In genomic region chr10:72048450-72049124, GRCh38 we compare ENCODE assay signal across 8 cellular contexts. TPM values are rescaled to one million over a fixed set of nuclear protein-coding genes. Genes with fewer than 3 reads are reported as not detected.
A peak's percentile ranks its signal among the peaks of the same experiment; 100 is the strongest.
DNase-seq lines count a peak whose midpoint lies in the region; ATAC-seq and TF ChIP-seq lines count a peak whose summit lies in the region.

No MANE protein-coding gene starts in this region.

- H3K36me3 Mint-ChIP-seq in Calu3 (ENCODE audit: insufficient read depth, unreplicated experiment) (no peaks in the 10 kb centered on the region), T-cell (no peaks in the 10 kb centered on the region)
- peaks cover 4% of the 10 kb centered on the region for H3K36me3 Mint-ChIP-seq in activated naive CD8-positive, alpha-beta T cell treated with anti-CD3 and anti-CD28 coated beads, Interleukin-2, amount 50 U/mL, for 24 hours (ENCODE audit: low read depth)

- TF ChIP-seq POLR2A in prostate gland (IDR thresholded peaks at IDR 0.05) (no peak), uterus (IDR thresholded peaks at IDR 0.05) (no peak)

- no peak overlapping the region for H3K27ac ChIP-seq in prostate gland
- peak overlapping the region in 1 of 2 donors; percentile 31 for H3K27ac ChIP-seq in uterus

- H3K9me3 ChIP-seq in prostate gland: no peaks in the 10 kb centered on the region
- H3K9me3 ChIP-seq in uterus: no peaks in the 10 kb centered on the region

- H3K4me3 Mint-ChIP-seq in Calu3 (ENCODE audit: low read depth, unreplicated experiment) (no peak overlapping the region), T-cell (no peak overlapping the region)
- no peak overlapping the region for H3K4me3 Mint-ChIP-seq in activated naive CD8-positive, alpha-beta T cell treated with anti-CD3 and anti-CD28 coated beads, Interleukin-2, amount 50 U/mL, for 24 hours

- H3K27me3 Mint-ChIP-seq in Calu3 (ENCODE audit: unreplicated experiment): no peaks in the 10 kb centered on the region
- no peaks in the 10 kb centered on the region for H3K27me3 Mint-ChIP-seq in T-cell
- no peaks in the 10 kb centered on the region for H3K27me3 Mint-ChIP-seq in activated naive CD8-positive, alpha-beta T cell treated with anti-CD3 and anti-CD28 coated beads, Interleukin-2, amount 50 U/mL, for 24 hours

- WGBS in prostate gland: 27% methylated on average over 12 of the region's 12 CpGs

- peak; percentile 85 to 98 (median 96) for ATAC-seq in T-cell (replicated peaks in 1 of 4)
- ATAC-seq in activated naive CD8-positive, alpha-beta T cell treated with anti-CD3 and anti-CD28 coated beads, Interleukin-2, amount 50 U/mL, for 24 hours: peak; percentile 94

- DNase-seq in Calu3 (peak; percentile 95), HCEC 1CT (peak; percentile 80), NCI-H1694 treated with DMSO at 0.1 percent for 48 hours (lab: John Stamatoyannopoulos, UW) (peak; percentile 87), T-cell (peak; percentile 66 to 92 (median 82)), cardiac septum (ENCODE audit: low spot score) (peak; percentile 95), prostate gland (ENCODE audit: low spot score) (peak; percentile 93), uterus (peak; percentile 94 to 95)
- peak; percentile 96 for DNase-seq in activated naive CD8-positive, alpha-beta T cell treated with anti-CD3 and anti-CD28 coated beads, Interleukin-2, amount 50 U/mL, for 24 hours

- H3K27me3 ChIP-seq in prostate gland (replicated peaks; ENCODE audit: insufficient read depth) (no peaks in the 10 kb centered on the region), uterus (no peaks in the 10 kb centered on the region)

- H3K36me3 ChIP-seq in prostate gland (no peaks in the 10 kb centered on the region), uterus (no peaks in the 10 kb centered on the region)

- H3K27ac Mint-ChIP-seq in Calu3 (ENCODE audit: unreplicated experiment) (peak overlapping the region; percentile 13), T-cell (peak overlapping the region; percentile 21 to 72)
- H3K27ac Mint-ChIP-seq in activated naive CD8-positive, alpha-beta T cell treated with anti-CD3 and anti-CD28 coated beads, Interleukin-2, amount 50 U/mL, for 24 hours: no peak overlapping the region

- peak; percentile 97 for TF ChIP-seq CTCF in Calu3 (IDR thresholded peaks at IDR 0.05; ENCODE audit: unreplicated experiment)
- TF ChIP-seq CTCF in prostate gland (IDR thresholded peaks at IDR 0.05): peak; percentile 99 to 100 (median 100)
- TF ChIP-seq CTCF in uterus (IDR thresholded peaks at IDR 0.05): peak; percentile 97 to 100 (median 100)

- H3K4me1 ChIP-seq in prostate gland (replicated peaks) (no peaks in the 10 kb centered on the region), uterus (no peaks in the 10 kb centered on the region)

- no peak overlapping the region for H3K4me3 ChIP-seq in prostate gland
- no peak overlapping the region for H3K4me3 ChIP-seq in uterus

- POLR2A ChIA-PET in T-cell (lab: Charles Lee): interaction anchor here in 1 of 2 donors (0.6 to 0.7 kb wide), 2 partner anchors 84 to 96 kb away, joined by 3 to 4 read pairs; no protein-coding TSS in a partner anchor

- H3K4me1 Mint-ChIP-seq in Calu3 (ENCODE audit: low read depth, unreplicated experiment) (no peaks in the 10 kb centered on the region), T-cell (peaks cover 7 to 8% (median 7%) of the 10 kb centered on the region in 3 donors)
- H3K4me1 Mint-ChIP-seq in activated naive CD8-positive, alpha-beta T cell treated with anti-CD3 and anti-CD28 coated beads, Interleukin-2, amount 50 U/mL, for 24 hours: peaks cover 26% of the 10 kb centered on the region

- CTCF ChIA-PET in Calu3 (lab: Charles Lee): interaction anchor here (0.5 to 3.6 kb wide), 56 partner anchors 10 to 402 kb away, joined by 3 to 82 read pairs (median 4); partner anchors contain the start of genes ASCC1, PSAP and SPOCK2
- CTCF ChIA-PET in T-cell (lab: Charles Lee): interaction anchor here (0.5 to 1.9 kb wide), 40 partner anchors 9 to 1092 kb away, joined by 3 to 13 read pairs (median 4); partner anchors contain the start of genes ANAPC16 (in 1 of the 2), DDIT4 (in 1 of the 2) and SPOCK2 (in 1 of the 2)

- H3K9me3 Mint-ChIP-seq in Calu3 (ENCODE audit: low read depth, unreplicated experiment): peaks cover 4% of the 10 kb centered on the region
- no peaks in the 10 kb centered on the region for H3K9me3 Mint-ChIP-seq in T-cell
- no peaks in the 10 kb centered on the region for H3K9me3 Mint-ChIP-seq in activated naive CD8-positive, alpha-beta T cell treated with anti-CD3 and anti-CD28 coated beads, Interleukin-2, amount 50 U/mL, for 24 hours

- BruUV-seq in Calu3 (replicated peaks; lab: Mats Ljungman, UMichigan): no TSS peak

- intact Hi-C loops in Calu3 (cut with micrococcal nuclease; ENCODE audit: unreplicated experiment): loop anchor here (1.0 to 5.0 kb wide), 7 partner anchors 49 to 288 kb away; partner anchors contain the start of gene CHST3
- intact Hi-C loops in cardiac septum (cut with DNase I): loop anchor here (1.0 to 5.0 kb wide), 3 partner anchors 92 to 288 kb away; no protein-coding TSS in a partner anchor
- intact Hi-C loops in prostate gland (cut with DNase I): loop anchor here (2.0 to 5.0 kb wide), 2 partner anchors 151 to 292 kb away; no protein-coding TSS in a partner anchor
- intact Hi-C loops in uterus (cut with DNase I; ENCODE audit: low total_unique reads): loop anchor here (5.0 to 10.0 kb wide), 2 partner anchors 154 to 289 kb away; no protein-coding TSS in a partner anchor

RNA-seq across cellular contexts. Expression of gene SPOCK2, which starts 39.8 kb away (rescaled TPM):
- 162 and 205 TPM in 2 replicates for total RNA-seq in Calu3 (2022)
- 100 to 1,000 TPM; 501 to 684 (median 547) TPM for total RNA-seq in T-cell
- total RNA-seq in cardiac septum: 7.5 TPM
- total RNA-seq in prostate gland: 100 to 1,000 TPM in 1 of 2 donors, 1 to 10 TPM in 1; 5.1 to 163 TPM
- total RNA-seq in uterus: 10 to 100 TPM in 1 of 4 donors, 1 to 10 TPM in 3; 1.8 to 18.7 (median 4.5) TPM
